ENCODE assay signal across 31 cellular contexts in the genomic region with DNA sequence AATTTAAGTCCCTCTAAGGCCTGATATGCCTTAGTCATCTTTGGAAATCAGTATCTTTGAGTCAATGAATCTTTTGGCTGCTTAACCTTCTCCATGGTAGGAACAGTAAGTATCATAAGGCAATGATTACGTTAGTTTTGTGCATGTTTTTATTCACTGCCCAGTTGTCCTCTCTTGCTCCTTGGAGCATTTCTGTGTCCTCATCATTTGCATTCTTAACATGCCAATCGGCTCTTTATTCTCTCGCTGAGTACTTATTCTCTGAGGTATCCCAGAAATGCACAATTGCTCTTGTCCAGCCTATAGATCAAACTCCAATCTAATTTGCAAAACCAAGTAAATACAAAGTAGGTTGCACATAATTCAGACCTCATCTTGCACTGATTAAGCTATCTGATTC.
DNase-seq lines count a peak whose midpoint lies in the region; ATAC-seq, FAIRE-seq and TF ChIP-seq lines count a peak whose summit lies in the region.
"Had no signal": no experiment of that assay in that cellular context is flagged by ENCODE, and none has a peak within 500 bp of the region (broad histone marks: within the 10 kb centered on the region; RNA-seq: fewer than 3 reads in every experiment).

No MANE protein-coding gene starts in this region.

- no peak overlapping the region for H3K4me3 Mint-ChIP-seq in astrocyte (ENCODE audit: unreplicated experiment)
- H3K4me3 Mint-ChIP-seq in stimulated activated effector memory CD8-positive, alpha-beta T cell treated with anti-CD3 and anti-CD28 coated beads, Interleukin-12 subunit alpha, Interleukin-12 subunit beta, amount 100 ng/mL, for 72 hours: no peak overlapping the region
- H3K4me3 Mint-ChIP-seq: activated T-cell treated with anti-CD3 and anti-CD28 coated beads, Interleukin-2, amount 50 U/mL, for 72 hours; CD8-positive, alpha-beta T cell; stimulated activated naive CD8-positive, alpha-beta T cell treated with anti-CD3 and anti-CD28 coated beads, Interleukin-15, Interleukin-2, amounts not matched to agents 100 ng/mL and 50 ng/mL, for 24 hours had no signal

- ATAC-seq in stimulated activated effector memory CD8-positive, alpha-beta T cell treated with anti-CD3 and anti-CD28 coated beads, Interleukin-12 subunit alpha, Interleukin-12 subunit beta, amount 100 ng/mL, for 72 hours: no peak
- ATAC-seq: activated T-cell treated with anti-CD3 and anti-CD28 coated beads, Interleukin-2, amount 50 U/mL, for 72 hours; body of pancreas; CD8-positive, alpha-beta T cell; left ventricle myocardium superior; PC-3; Right ventricle myocardium inferior had no signal

- H2AFZ ChIP-seq in ACC112 (ENCODE audit: low read length, unreplicated experiment) (peak overlapping the region; percentile 25), astrocyte (ENCODE audit: low read depth, low read length) (no peak overlapping the region)
- H2AFZ ChIP-seq: parathyroid adenoma had no signal

- no peaks in the 10 kb centered on the region for H4K20me1 ChIP-seq in astrocyte (ENCODE audit: insufficient read depth, low read length)

- H3K4me1 ChIP-seq in ACC112 (ENCODE audit: control insufficient read depth, insufficient read depth, low read length, unreplicated experiment): peaks cover 11% of the 10 kb centered on the region
- H3K4me1 ChIP-seq in astrocyte (ENCODE audit: insufficient read depth, low read length): no peaks in the 10 kb centered on the region
- H3K4me1 ChIP-seq: BE2C, body of pancreas, parathyroid adenoma, right atrium auricular region had no signal

- no peaks in the 10 kb centered on the region for H3K36me3 Mint-ChIP-seq in astrocyte (ENCODE audit: low read depth, unreplicated experiment)
- H3K36me3 Mint-ChIP-seq in stimulated activated effector memory CD8-positive, alpha-beta T cell treated with anti-CD3 and anti-CD28 coated beads, Interleukin-12 subunit alpha, Interleukin-12 subunit beta, amount 100 ng/mL, for 72 hours: no peaks in the 10 kb centered on the region
- H3K36me3 Mint-ChIP-seq: CD8-positive, alpha-beta T cell had no signal

- H3K9me3 ChIP-seq in astrocyte (ENCODE audit: insufficient read depth, low read depth, low read length): no peaks in the 10 kb centered on the region
- H3K9me3 ChIP-seq: BE2C, body of pancreas, right atrium auricular region, thoracic aorta had no signal

- H3K27ac Mint-ChIP-seq in astrocyte (ENCODE audit: unreplicated experiment): no peak overlapping the region
- H3K27ac Mint-ChIP-seq in stimulated activated effector memory CD8-positive, alpha-beta T cell treated with anti-CD3 and anti-CD28 coated beads, Interleukin-12 subunit alpha, Interleukin-12 subunit beta, amount 100 ng/mL, for 72 hours: no peak overlapping the region
- H3K27ac Mint-ChIP-seq: activated T-cell treated with anti-CD3 and anti-CD28 coated beads, Interleukin-2, amount 50 U/mL, for 72 hours; CD8-positive, alpha-beta T cell; stimulated activated naive CD8-positive, alpha-beta T cell treated with anti-CD3 and anti-CD28 coated beads, Interleukin-15, Interleukin-2, amounts not matched to agents 100 ng/mL and 50 ng/mL, for 24 hours had no signal

- H3K27me3 ChIP-seq in ACC112 (ENCODE audit: insufficient read depth, low read length): no peaks in the 10 kb centered on the region
- H3K27me3 ChIP-seq in astrocyte (ENCODE audit: insufficient read depth, low read length): no peaks in the 10 kb centered on the region
- H3K27me3 ChIP-seq: BE2C, body of pancreas, right atrium auricular region had no signal

- no peaks in the 10 kb centered on the region for H3K27me3 Mint-ChIP-seq in astrocyte (ENCODE audit: low read depth, unreplicated experiment)
- H3K27me3 Mint-ChIP-seq: stimulated activated naive CD8-positive, alpha-beta T cell treated with anti-CD3 and anti-CD28 coated beads, Interleukin-15, Interleukin-2, amounts not matched to agents 100 ng/mL and 50 ng/mL, for 24 hours had no signal

- no peak overlapping the region for H3K4me2 ChIP-seq in astrocyte (ENCODE audit: low read length)

- no peak for TF ChIP-seq CTCF in astrocyte (IDR thresholded peaks at IDR 0.05; ENCODE audit: insufficient read depth, low read depth, low read length)
- TF ChIP-seq CTCF in fibroblast of the aortic adventitia (IDR thresholded peaks at IDR 0.05; ENCODE audit: insufficient read depth, low read length): no peak

- peak; percentile 57 for FAIRE-seq in G401.6 (lab: Jason Lieb, UNC)
- FAIRE-seq in astrocyte (lab: Jason Lieb, UNC): no peak

- H3K9ac ChIP-seq in astrocyte (ENCODE audit: low read length): no peak overlapping the region
- H3K9ac ChIP-seq: parathyroid adenoma had no signal

- no peaks in the 10 kb centered on the region for H3K36me3 ChIP-seq in ACC112 (ENCODE audit: insufficient read depth, low read length)
- no peaks in the 10 kb centered on the region for H3K36me3 ChIP-seq in astrocyte (ENCODE audit: insufficient read depth, low read length)
- H3K36me3 ChIP-seq: BE2C, right atrium auricular region, thoracic aorta had no signal

- H3K9me3 Mint-ChIP-seq in astrocyte (ENCODE audit: unreplicated experiment): no peaks in the 10 kb centered on the region
- no peaks in the 10 kb centered on the region for H3K9me3 Mint-ChIP-seq in stimulated activated effector memory CD8-positive, alpha-beta T cell treated with anti-CD3 and anti-CD28 coated beads, Interleukin-12 subunit alpha, Interleukin-12 subunit beta, amount 100 ng/mL, for 72 hours
- H3K9me3 Mint-ChIP-seq: activated T-cell treated with anti-CD3 and anti-CD28 coated beads, Interleukin-2, amount 50 U/mL, for 72 hours; CD8-positive, alpha-beta T cell had no signal

- H3K4me1 Mint-ChIP-seq in astrocyte (ENCODE audit: low read depth, unreplicated experiment): peaks cover 17% of the 10 kb centered on the region
- no peaks in the 10 kb centered on the region for H3K4me1 Mint-ChIP-seq in stimulated activated effector memory CD8-positive, alpha-beta T cell treated with anti-CD3 and anti-CD28 coated beads, Interleukin-12 subunit alpha, Interleukin-12 subunit beta, amount 100 ng/mL, for 72 hours

- DNase-seq in astrocyte (ENCODE audit: low read depth) (peak; percentile 33), fibroblast of the aortic adventitia (ENCODE audit: low read depth) (peak; percentile 5), AML-193 (lab: John Stamatoyannopoulos, UW) (no peak), DMS79 treated with DMSO at 0.1 percent for 48 hours (lab: John Stamatoyannopoulos, UW) (no peak)
- no peak for DNase-seq in effector CD8-positive, alpha-beta T cell (lab: John Stamatoyannopoulos, UW)
- no peak for DNase-seq in stimulated activated effector memory CD8-positive, alpha-beta T cell treated with anti-CD3 and anti-CD28 coated beads, Interleukin-12 subunit alpha, Interleukin-12 subunit beta, amount 100 ng/mL, for 72 hours (ENCODE audit: low spot score in 2 of 2)
- DNase-seq: 8988T; activated CD4-positive, alpha-beta T cell treated with anti-CD3 and anti-CD28 coated beads, Interleukin-2, amount 50 U/mL, for 4 hours; activated T-cell treated with anti-CD3 and anti-CD28 coated beads, Interleukin-2, amount 50 U/mL, for 72 hours; BE2C; body of pancreas; CD8-positive, alpha-beta T cell; DMS 273 treated with DMSO at 0.1 percent for 48 hours; glutamatergic neuron; islet precursor cell; KBM-7; left ventricle myocardium superior; NCI-H1092; NCI-H187 treated with DMSO at 0.1 percent for 48 hours; NCI-H2171 treated with DMSO at 0.1 percent for 48 hours; NCI-H524 treated with DMSO at 0.1 percent for 48 hours; PC-3; stimulated activated CD4-positive, alpha-beta T cell treated with anti-CD3 and anti-CD28 coated beads, Interleukin-2, amount 100 ng/mL, for 24 hours; T-helper 2 cell had no signal

- H3K4me3 ChIP-seq in ACC112 (ENCODE audit: low read depth, low read length) (no peak overlapping the region), astrocyte (ENCODE audit: insufficient read depth, low read depth, low read length) (no peak overlapping the region), fibroblast of the aortic adventitia (ENCODE audit: low read depth, low read length) (no peak overlapping the region)
- H3K4me3 ChIP-seq: body of pancreas, right atrium auricular region, thoracic aorta had no signal

- no peak overlapping the region for H3K27ac ChIP-seq in ACC112 (ENCODE audit: low read depth, low read length)
- H3K27ac ChIP-seq in astrocyte (ENCODE audit: low read depth, low read length): no peak overlapping the region
- H3K27ac ChIP-seq: body of pancreas, parathyroid adenoma, right atrium auricular region, thoracic aorta had no signal

- H3K79me2 ChIP-seq in ACC112 (ENCODE audit: control insufficient read depth, insufficient read depth, low read length, unreplicated experiment) (no peaks in the 10 kb centered on the region), astrocyte (ENCODE audit: insufficient read depth, low read length) (no peaks in the 10 kb centered on the region)
- H3K79me2 ChIP-seq: parathyroid adenoma had no signal

Comparison
In these comparisons a context has a peak if more than half of its experiments do, and no peak if none do; other contexts are left out.
1. DNase-seq: peak in astrocyte (single experiment) and fibroblast of the aortic adventitia (single experiment); none in AML-193 (0 of 2), effector CD8-positive, alpha-beta T cell (single experiment), DMS79 treated with DMSO at 0.1 percent for 48 hours (single experiment) and stimulated activated effector memory CD8-positive, alpha-beta T cell treated with anti-CD3 and anti-CD28 coated beads, Interleukin-12 subunit alpha, Interleukin-12 subunit beta, amount 100 ng/mL, for 72 hours (0 of 2).